In the genomic region with DNA sequence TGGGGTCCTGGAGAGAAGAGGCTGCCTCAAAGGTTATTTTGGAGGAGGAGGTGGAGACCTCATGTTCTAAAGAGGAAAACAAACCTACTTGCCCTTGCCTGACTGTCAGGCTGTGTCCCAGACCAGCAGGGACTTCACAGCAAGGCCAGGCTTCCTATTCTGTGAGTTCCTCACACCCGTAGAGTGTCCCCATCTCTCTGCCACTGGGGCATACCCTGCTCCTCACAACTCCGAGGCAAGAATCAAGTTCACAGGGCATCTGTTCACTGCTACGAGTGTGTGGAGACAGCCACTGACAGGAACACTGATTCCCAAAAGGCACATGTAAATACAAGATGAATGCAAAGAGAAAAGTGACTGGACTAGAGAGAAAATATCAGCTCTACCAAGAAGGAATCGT, we compare ENCODE assay signal across 20 cellular contexts. TPM values are rescaled to one million over a fixed set of nuclear protein-coding genes. Genes with fewer than 3 reads are reported as not detected.
"Had no signal": no experiment of that assay in that cellular context is flagged by ENCODE, and none has a peak within 500 bp of the region (broad histone marks: within the 10 kb centered on the region; RNA-seq: fewer than 3 reads in every experiment).

No MANE protein-coding gene starts in this region.

- ATAC-seq: left lung, lower lobe of right lung, natural killer cell, psoas muscle, right lobe of liver had no signal

- H3K4me3 ChIP-seq: colonic mucosa, esophagus muscularis mucosa, left lung, lower lobe of right lung, ovary, psoas muscle, right lobe of liver, stomach, thyroid gland had no signal

- H3K4me1 ChIP-seq: colonic mucosa, left lung, lower lobe of right lung, psoas muscle, right lobe of liver, stomach, thyroid gland had no signal

- H3K27ac ChIP-seq: colonic mucosa, esophagus muscularis mucosa, left lung, lower lobe of right lung, ovary, psoas muscle, right lobe of liver, stomach, thyroid gland had no signal

- H3K9me3 ChIP-seq: colonic mucosa, esophagus muscularis mucosa, left lung, lower lobe of right lung, ovary, psoas muscle, right lobe of liver, stomach, thyroid gland had no signal

- DNase-seq: colonic mucosa; effector memory CD4-positive, alpha-beta T cell; glutamatergic neuron; left lung; lower lobe of right lung; natural killer cell; occipital lobe; ovary; psoas muscle; right lobe of liver; small intestine; stimulated activated CD4-positive, alpha-beta T cell treated with anti-CD3 and anti-CD28 coated beads, Interleukin-15, amount 100 ng/mL, for 24 hours; stimulated activated CD4-positive, alpha-beta T cell treated with anti-CD3 and anti-CD28 coated beads, Interleukin-4, amount 100 ng/mL, for 1 hour; stimulated activated CD8-positive, alpha-beta memory T cell treated with anti-CD3 and anti-CD28 coated beads, Interleukin-4, amount 100 ng/mL, for 48 hours; stimulated activated naive CD4-positive, alpha-beta T cell; stomach; thyroid gland; trophoblast cell had no signal

- H3K36me3 ChIP-seq: colonic mucosa, esophagus muscularis mucosa, left lung, lower lobe of right lung, ovary, right lobe of liver, stomach, thyroid gland had no signal

- H3K27me3 ChIP-seq: colonic mucosa, esophagus muscularis mucosa, left lung, ovary, right lobe of liver, stomach, thyroid gland had no signal

RNA-seq across cellular contexts. Expression of a gene that starts 38.0 kb away (rescaled TPM):
- total RNA-seq: mononuclear cell, natural killer cell had no signal
